8 cellular contexts compared by ENCODE assay signal in genomic region chr7:23012797-23013714, GRCh38. TPM values are rescaled to one million over a fixed set of nuclear protein-coding genes. Genes with fewer than 3 reads are reported as not detected.
DNase-seq lines count a peak whose midpoint lies in the region; ATAC-seq and TF ChIP-seq lines count a peak whose summit lies in the region.

No MANE protein-coding gene starts in this region.

- intact Hi-C loops in body of pancreas (cut with DNase I), result no loop called here

- H3K9me3 ChIP-seq in BLaER1 (peaks cover 5% of the 10 kb centered on the region; the same call in 1 of the 2 replicates), OCI-LY1 (ENCODE audit: low read length) (no peaks in the 10 kb centered on the region), body of pancreas (no peaks in the 10 kb centered on the region)

- no peaks in the 10 kb centered on the region for H3K9me2 ChIP-seq in OCI-LY1 (ENCODE audit: low read depth, low read length)

- H3K79me2 ChIP-seq in OCI-LY1 (ENCODE audit: insufficient read depth, low read length), result no peaks in the 10 kb centered on the region

- H3K4me2 ChIP-seq in BLaER1 (peak overlapping the region; percentile 93), OCI-LY1 (ENCODE audit: low read length) (peak overlapping the region; percentile 97)

- TF ChIP-seq POLR2A in body of pancreas (IDR thresholded peaks at IDR 0.05), result no peak

- no peaks in the 10 kb centered on the region for H3K27me3 ChIP-seq in BLaER1
- no peaks in the 10 kb centered on the region for H3K27me3 ChIP-seq in OCI-LY1 (ENCODE audit: insufficient read depth, low read length)
- H3K27me3 ChIP-seq in body of pancreas, result no peaks in the 10 kb centered on the region

- H3K9me3 Mint-ChIP-seq in stimulated activated effector memory CD8-positive, alpha-beta T cell treated with anti-CD3 and anti-CD28 coated beads, Interleukin-12 subunit alpha, Interleukin-12 subunit beta, amount 100 ng/mL, for 72 hours, result no peaks in the 10 kb centered on the region

- WGBS in body of pancreas, 2 donors, result 0% methylated on average over 15 to 43 of the region's 52 CpGs

- H3K27ac Mint-ChIP-seq in stimulated activated effector memory CD8-positive, alpha-beta T cell treated with anti-CD3 and anti-CD28 coated beads, Interleukin-12 subunit alpha, Interleukin-12 subunit beta, amount 100 ng/mL, for 72 hours, result no peak overlapping the region

- peak overlapping the region; percentile 89 for H3K9ac ChIP-seq in BLaER1
- peak overlapping the region; percentile 73 for H3K9ac ChIP-seq in OCI-LY1 (ENCODE audit: low read length)

- ATAC-seq in GM18502 (IDR thresholded peaks at IDR 0.05; ENCODE audit: poor library complexity, unreplicated experiment) (peak; percentile 4), HG03039 (IDR thresholded peaks at IDR 0.05; ENCODE audit: unreplicated experiment) (peak; percentile 0), body of pancreas (peak; percentile 1)
- peak; percentile 2 for ATAC-seq in stimulated activated effector memory CD8-positive, alpha-beta T cell treated with anti-CD3 and anti-CD28 coated beads, Interleukin-12 subunit alpha, Interleukin-12 subunit beta, amount 100 ng/mL, for 72 hours

- H3K4me1 ChIP-seq in BLaER1 (peaks cover 40% of the 10 kb centered on the region), OCI-LY1 (ENCODE audit: insufficient read depth, low read length, severe bottlenecking) (peaks cover 39% of the 10 kb centered on the region), body of pancreas (peaks cover 8% of the 10 kb centered on the region)

- DNase-seq in body of pancreas (peak in 3 of 4 donors; percentile 18 to 34 (median 28)), kidney glomerular epithelial cell (lab: John Stamatoyannopoulos, UW) (peak; percentile 21), GM19240 (ENCODE audit: insufficient read length, low spot score) (no peak)
- no peak for DNase-seq in stimulated activated effector memory CD8-positive, alpha-beta T cell treated with anti-CD3 and anti-CD28 coated beads, Interleukin-12 subunit alpha, Interleukin-12 subunit beta, amount 100 ng/mL, for 72 hours (ENCODE audit: low spot score in 2 of 2)

- H3K4me1 Mint-ChIP-seq in stimulated activated effector memory CD8-positive, alpha-beta T cell treated with anti-CD3 and anti-CD28 coated beads, Interleukin-12 subunit alpha, Interleukin-12 subunit beta, amount 100 ng/mL, for 72 hours, result peaks cover 22% of the 10 kb centered on the region

- H3K4me3 Mint-ChIP-seq in stimulated activated effector memory CD8-positive, alpha-beta T cell treated with anti-CD3 and anti-CD28 coated beads, Interleukin-12 subunit alpha, Interleukin-12 subunit beta, amount 100 ng/mL, for 72 hours, result no peak overlapping the region

- TF ChIP-seq CTCF in OCI-LY1 (IDR thresholded peaks at IDR 0.05; ENCODE audit: low read length), result peak; percentile 21; the same call in 1 of the 2 replicates
- TF ChIP-seq CTCF in body of pancreas (IDR thresholded peaks at IDR 0.05), result peak in 1 of 7 experiments; percentile 14

- H2AFZ ChIP-seq in OCI-LY1 (ENCODE audit: low read length), result no peak overlapping the region

- peak overlapping the region; percentile 80 for H3K27ac ChIP-seq in BLaER1
- H3K27ac ChIP-seq in OCI-LY1 (ENCODE audit: low read depth, low read length, poor library complexity, severe bottlenecking), result no peak overlapping the region
- H3K27ac ChIP-seq in body of pancreas, result peak overlapping the region; percentile 44 to 78 (median 66)

- H3F3A ChIP-seq in OCI-LY1 (ENCODE audit: insufficient read depth, low read length), result no peaks in the 10 kb centered on the region; the same call in 1 of the 2 replicates

- H4K20me1 ChIP-seq in BLaER1, result peaks cover 43% of the 10 kb centered on the region
- no peaks in the 10 kb centered on the region for H4K20me1 ChIP-seq in OCI-LY1 (ENCODE audit: insufficient read depth, low read length)

- H3K36me3 ChIP-seq in BLaER1, result 0 out of 2 replicates have a peak, but pooled peaks cover 4% of the 10 kb centered on the region
- no peaks in the 10 kb centered on the region for H3K36me3 ChIP-seq in OCI-LY1 (ENCODE audit: insufficient read depth, low read length)
- H3K36me3 ChIP-seq in body of pancreas (replicated peaks in 1 of 2; ENCODE audit: insufficient read depth in 1 of 2, low read depth in 2 of 2), result no peaks in the 10 kb centered on the region

- H3K36me3 Mint-ChIP-seq in stimulated activated effector memory CD8-positive, alpha-beta T cell treated with anti-CD3 and anti-CD28 coated beads, Interleukin-12 subunit alpha, Interleukin-12 subunit beta, amount 100 ng/mL, for 72 hours, result peaks cover 6% of the 10 kb centered on the region

- H3K4me3 ChIP-seq in BLaER1, result peak overlapping the region; percentile 91
- peak overlapping the region; percentile 83 for H3K4me3 ChIP-seq in OCI-LY1 (ENCODE audit: low read depth, low read length, poor library complexity, severe bottlenecking)
- peak overlapping the region; percentile 26 to 93 for H3K4me3 ChIP-seq in body of pancreas

RNA-seq across cellular contexts. Expression of gene HYCC1, which starts 0.9 kb away (rescaled TPM):
- 10 to 100 TPM in 1 of 2 donors, 1 to 10 TPM in 1; 8.6 to 10.5 TPM for total RNA-seq in body of pancreas

Comparison
In these comparisons a context has a peak if more than half of its experiments do, and no peak if none do; other contexts are left out.
1. DNase-seq: peak in body of pancreas (3 of 4) and kidney glomerular epithelial cell (single experiment); none in stimulated activated effector memory CD8-positive, alpha-beta T cell treated with anti-CD3 and anti-CD28 coated beads, Interleukin-12 subunit alpha, Interleukin-12 subunit beta, amount 100 ng/mL, for 72 hours (0 of 2) and GM19240 (single experiment).
2. Peak in every context shown above with its lines, with median percentiles within 50 percentile points of each other: H3K4me3 ChIP-seq and ATAC-seq.